Comparison of ENCODE assay signal across 27 cellular contexts in genomic region chr1:15076807-15077206, GRCh38.
A peak's percentile ranks its signal among the peaks of the same experiment; 100 is the strongest.
DNase-seq lines count a peak whose midpoint lies in the region; ATAC-seq, FAIRE-seq and TF ChIP-seq lines count a peak whose summit lies in the region.
"Had no signal": no experiment of that assay in that cellular context is flagged by ENCODE, and none has a peak within 500 bp of the region (broad histone marks: within the 10 kb centered on the region; RNA-seq: fewer than 3 reads in every experiment).

No MANE protein-coding gene starts in this region.

- H3K79me2 ChIP-seq in K562 (ENCODE audit: control insufficient read depth, insufficient read depth, low read length) (no peaks in the 10 kb centered on the region), H1 (ENCODE audit: control insufficient read depth in 1 of 2, insufficient read depth in 2 of 2, low read length in 2 of 2) (no peaks in the 10 kb centered on the region)

- no peak overlapping the region for H3K23ac ChIP-seq in H1 (ENCODE audit: insufficient read length)
- H3K23ac ChIP-seq in neuronal stem cell (ENCODE audit: low read depth, low read length, poor library complexity) = no peak overlapping the region

- no peak overlapping the region for H2BK5ac ChIP-seq in H1 (ENCODE audit: low read depth, low read length)
- no peak overlapping the region for H2BK5ac ChIP-seq in neuronal stem cell (ENCODE audit: low read length)

- H2BK120ac ChIP-seq in H1 (replicated peaks; ENCODE audit: low read depth, low read length) = no peak overlapping the region
- no peak overlapping the region for H2BK120ac ChIP-seq in neuronal stem cell (ENCODE audit: low read depth, low read length)

- H3K18ac ChIP-seq in H1 (ENCODE audit: extremely low read depth, low read length) = no peak overlapping the region
- H3K18ac ChIP-seq in neuronal stem cell (ENCODE audit: low read length) = no peak overlapping the region

- FAIRE-seq in K562 (lab: Jason Lieb, UNC) (no peak), H1 (lab: Jason Lieb, UNC) (no peak)
- FAIRE-seq: A204.1, GM12878, GM12892, GM18507, GM19239 had no signal

- no peak overlapping the region for H2AFZ ChIP-seq in K562 (ENCODE audit: low read depth, low read length)
- no peak overlapping the region for H2AFZ ChIP-seq in H1 (ENCODE audit: low read length)
- no peak overlapping the region for H2AFZ ChIP-seq in neuronal stem cell (ENCODE audit: low read length)

- no peak overlapping the region for H3K56ac ChIP-seq in H1 (replicated peaks; ENCODE audit: insufficient read length, low read depth, low read length)

- in situ Hi-C loops in K562 (cut with MboI) = no loop called here

- TF ChIP-seq POLR2A in K562 (conservative IDR thresholded peaks at IDR 0.05) (no peak), H1 (IDR thresholded peaks at IDR 0.05; ENCODE audit: control extremely low read depth in 1 of 2, low read depth in 2 of 2, low read length in 2 of 2) (no peak)

- no peak overlapping the region for H3K9ac ChIP-seq in K562 (ENCODE audit: insufficient read depth in 1 of 2, low read depth in 2 of 2, low read length in 2 of 2)
- H3K9ac ChIP-seq in H1 (replicated peaks in 1 of 4; ENCODE audit: extremely low read depth in 1 of 4, low read depth in 3 of 4, low read length in 3 of 4) = no peak overlapping the region
- H3K9ac ChIP-seq in neuronal stem cell (ENCODE audit: low read depth, low read length, poor library complexity) = peak overlapping the region; percentile 0
- H3K9ac ChIP-seq: BLaER1 had no signal

- H3K9me3 ChIP-seq in K562 (replicated peaks; ENCODE audit: control insufficient read depth, insufficient read depth, low read depth, low read length) (no peaks in the 10 kb centered on the region), H1 (ENCODE audit: insufficient read depth in 2 of 2, low read depth in 1 of 2, low read length in 1 of 2) (no peaks in the 10 kb centered on the region), neuronal stem cell (replicated peaks in 1 of 2; ENCODE audit: control insufficient read depth in 2 of 2, insufficient read depth in 1 of 2, low read depth in 1 of 2, low read length in 2 of 2) (no peaks in the 10 kb centered on the region)
- H3K9me3 ChIP-seq: BE2C, BLaER1 had no signal

- POLR2A ChIA-PET in K562 (lab: Yijun Ruan, JAX) = interaction anchor here (0.6 to 1.3 kb wide), 5 partner anchors 11 to 951 kb away, joined by 3 to 4 read pairs (median 4); no protein-coding TSS in a partner anchor
- POLR2A ChIA-PET in H1 (lab: Charles Lee; ENCODE audit: partially characterized antibody) = interaction anchor here (1.4 kb wide), 1 partner anchor 12 kb away, joined by 4 read pairs; no protein-coding TSS in a partner anchor

- H3K4ac ChIP-seq in H1 (replicated peaks; ENCODE audit: insufficient read length, low read depth, low read length) (no peak overlapping the region), neuronal stem cell (ENCODE audit: low read length) (no peak overlapping the region)

- no peaks in the 10 kb centered on the region for H3K36me3 ChIP-seq in K562 (ENCODE audit: control insufficient read depth, insufficient read depth, low read length)
- H3K36me3 ChIP-seq in H1 (ENCODE audit: control insufficient read depth in 2 of 4, insufficient read depth in 4 of 4, low read length in 3 of 4) = no peaks in the 10 kb centered on the region
- H3K36me3 ChIP-seq in neuronal stem cell (replicated peaks in 1 of 2; ENCODE audit: control insufficient read depth in 2 of 2, insufficient read depth in 2 of 2, low read length in 2 of 2) = peaks cover 0 to 8% of the 10 kb centered on the region in 2 donors
- H3K36me3 ChIP-seq: BE2C, BLaER1 had no signal

- no peak overlapping the region for H3K14ac ChIP-seq in H1 (ENCODE audit: insufficient read length)
- H3K14ac ChIP-seq in neuronal stem cell (ENCODE audit: low read length) = no peak overlapping the region

- peaks cover 15 to 66% of the 10 kb centered on the region in 2 experiments; a peak in 4 of 5 replicates for H3K27me3 ChIP-seq in K562 (ENCODE audit: control insufficient read depth in 2 of 2, insufficient read depth in 2 of 2, low read length in 2 of 2)
- no peaks in the 10 kb centered on the region for H3K27me3 ChIP-seq in H1 (replicated peaks in 1 of 4; ENCODE audit: control insufficient read depth in 3 of 4, extremely low read depth in 1 of 4, insufficient read depth in 3 of 4, low read length in 3 of 4)
- no peaks in the 10 kb centered on the region for H3K27me3 ChIP-seq in neuronal stem cell (ENCODE audit: control insufficient read depth in 3 of 3, insufficient read depth in 3 of 3, low read depth in 1 of 3, low read length in 3 of 3)
- H3K27me3 ChIP-seq: BE2C, BLaER1 had no signal

- no peak overlapping the region for H3K27ac ChIP-seq in K562 (ENCODE audit: extremely low read depth, low read depth, low read length)
- H3K27ac ChIP-seq in H1 (ENCODE audit: low read depth, low read length) = no peak overlapping the region
- no peak overlapping the region for H3K27ac ChIP-seq in neuronal stem cell (replicated peaks; ENCODE audit: low read length)
- H3K27ac ChIP-seq: BLaER1 had no signal

- no peaks in the 10 kb centered on the region for H3K9me1 ChIP-seq in K562 (ENCODE audit: control insufficient read depth, insufficient read depth, low read length)

- BruUV-seq in K562 (replicated peaks; lab: Mats Ljungman, UMichigan) = no TSS peak

- no peak overlapping the region; the same call in 1 of the 2 replicates for H4K8ac ChIP-seq in H1 (ENCODE audit: extremely low read depth, insufficient read depth, low read length)
- H4K8ac ChIP-seq in neuronal stem cell (ENCODE audit: low read depth, low read length) = no peak overlapping the region

- H3K4me1 ChIP-seq in K562 (replicated peaks in 1 of 2; ENCODE audit: control insufficient read depth in 2 of 2, insufficient read depth in 2 of 2, low read length in 2 of 2) (no peaks in the 10 kb centered on the region), H1 (replicated peaks in 1 of 4; ENCODE audit: control insufficient read depth in 3 of 4, insufficient read depth in 4 of 4, low read length in 3 of 4) (no peaks in the 10 kb centered on the region), neuronal stem cell (ENCODE audit: control insufficient read depth in 2 of 2, insufficient read depth in 1 of 2, low read depth in 1 of 2, low read length in 2 of 2) (no peaks in the 10 kb centered on the region)
- H3K4me1 ChIP-seq: BE2C, BLaER1 had no signal

- H4K20me1 ChIP-seq in K562 (replicated peaks; ENCODE audit: control insufficient read depth, insufficient read depth, low read length) = peaks cover 8% of the 10 kb centered on the region; the same call in 1 of the 2 replicates
- no peaks in the 10 kb centered on the region for H4K20me1 ChIP-seq in H1 (replicated peaks in 1 of 2; ENCODE audit: control insufficient read depth in 1 of 2, insufficient read depth in 2 of 2, low read length in 2 of 2)
- H4K20me1 ChIP-seq: BLaER1 had no signal

- no peak for TF ChIP-seq EP300 in K562 (IDR thresholded peaks at IDR 0.05; ENCODE audit: low read length)
- TF ChIP-seq EP300 in H1 (IDR thresholded peaks at IDR 0.05; ENCODE audit: borderline replicate concordance in 1 of 2, low read depth in 2 of 2, low read length in 2 of 2) = no peak

- CTCF ChIA-PET in K562 (lab: Yijun Ruan, JAX; ENCODE audit: low intra/inter-chr PET ratio) = no interaction called here
- CTCF ChIA-PET in H1 (lab: Charles Lee; ENCODE audit: partially characterized antibody) = interaction anchor here (1.5 to 4.4 kb wide), 5 partner anchors 9 to 49 kb away, joined by 4 to 43 read pairs (median 6); no protein-coding TSS in a partner anchor

- H2BK15ac ChIP-seq in H1 (ENCODE audit: low read length) (no peak overlapping the region), neuronal stem cell (ENCODE audit: low read length) (no peak overlapping the region)

- no peak for ATAC-seq in K562
- ATAC-seq in GM21367 (IDR thresholded peaks at IDR 0.05; ENCODE audit: unreplicated experiment) = no peak
- no peak for ATAC-seq in HG03196 (IDR thresholded peaks at IDR 0.05; ENCODE audit: unreplicated experiment)
- ATAC-seq in GM19463 (IDR thresholded peaks at IDR 0.05; ENCODE audit: unreplicated experiment) = no peak
- ATAC-seq: GM12878 had no signal

- TF ChIP-seq CTCF in K562 (IDR thresholded peaks at IDR 0.05 in 2 of 3, conservative IDR thresholded peaks at IDR 0.05 in 1 of 3; ENCODE audit: insufficient read depth in 2 of 3, low read depth in 1 of 3, low read length in 3 of 3) (no peak), H1 (IDR thresholded peaks at IDR 0.05; ENCODE audit: control extremely low read depth in 1 of 3, insufficient read depth in 1 of 3, low read depth in 1 of 3, low read length in 3 of 3) (no peak)

- no peak for TF ChIP-seq RAD21 in K562 (CRISPR knock-in tag; conservative IDR thresholded peaks at IDR 0.05 in 1 of 2, IDR thresholded peaks at IDR 0.05 in 1 of 2)
- TF ChIP-seq RAD21 in H1 (IDR thresholded peaks at IDR 0.05 in 1 of 2, conservative IDR thresholded peaks at IDR 0.05 in 1 of 2; ENCODE audit: low read depth in 2 of 2, low read length in 2 of 2) = no peak

- H3K4me2 ChIP-seq in K562 (ENCODE audit: insufficient read depth, low read length) (no peak overlapping the region), H1 (ENCODE audit: insufficient read depth in 1 of 2, low read depth in 2 of 2, low read length in 2 of 2) (no peak overlapping the region), neuronal stem cell (ENCODE audit: insufficient read depth, low read length, poor library complexity, severe bottlenecking) (no peak overlapping the region)

- no peak overlapping the region for H4K5ac ChIP-seq in H1 (ENCODE audit: insufficient read length, low read depth, low read length)

- H3K23me2 ChIP-seq in H1 (ENCODE audit: low read depth, low read length) = no peaks in the 10 kb centered on the region; the same call in 1 of the 2 replicates

- H2BK12ac ChIP-seq in H1 (ENCODE audit: low read depth, low read length) (no peak overlapping the region), neuronal stem cell (ENCODE audit: low read length) (no peak overlapping the region)

- H2AK5ac ChIP-seq in H1 (ENCODE audit: low read depth, low read length) (no peak overlapping the region), neuronal stem cell (ENCODE audit: low read depth, low read length) (no peak overlapping the region)

- intact Hi-C loops in K562 (cut with micrococcal nuclease) = no loop called here

- DNase-seq in K562 (ENCODE audit: extremely low read depth in 1 of 4, low spot score in 3 of 4) (no peak), H1 (ENCODE audit: low read depth in 1 of 2, low spot score in 2 of 2) (no peak), neuronal stem cell (ENCODE audit: low spot score) (no peak)
- DNase-seq: 8988T; ACHN; BE2C; C1 segment of cervical spinal cord; CD4-positive, alpha-beta memory T cell; CD4-positive, CD25-positive, alpha-beta regulatory T cell; CD8-positive, alpha-beta memory T cell; COR-L47; DMS 273 treated with DMSO at 0.1 percent for 48 hours; DMS153; DMS53; DMS79; DND-41; EL; GDM1 had no signal

- 0 out of 2 replicates have a peak, but pooled peaks cover 2% of the 10 kb centered on the region for H3K79me1 ChIP-seq in H1 (ENCODE audit: low read depth, low read length)
- no peaks in the 10 kb centered on the region for H3K79me1 ChIP-seq in neuronal stem cell (ENCODE audit: low read depth, low read length)

- H3K4me3 ChIP-seq in K562 (no peak overlapping the region), H1 (ENCODE audit: extremely low read depth in 1 of 4, insufficient read depth in 2 of 4, low read depth in 3 of 4, low read length in 4 of 4) (no peak overlapping the region), neuronal stem cell (ENCODE audit: low read length in 2 of 2) (no peak overlapping the region)
- H3K4me3 ChIP-seq: BLaER1, GM12878 had no signal

- H2BK20ac ChIP-seq in H1 (ENCODE audit: low read length) = no peak overlapping the region

- peak overlapping the region; percentile 22 for H4K91ac ChIP-seq in H1 (replicated peaks; ENCODE audit: insufficient read length, low read length)
- no peak overlapping the region for H4K91ac ChIP-seq in neuronal stem cell (ENCODE audit: low read depth, low read length, poor library complexity)

- 34% methylated on average over 9 of the region's 9 CpGs for WGBS in K562 (ENCODE audit: insufficient coverage, low coverage, missing lambda C conversion rate)
- WGBS in H1 (ENCODE audit: extremely low coverage in 1 of 2, insufficient coverage in 1 of 2, insufficient read length in 1 of 2, insufficient replicate concordance in 2 of 2, low coverage in 1 of 2, low lambda C conversion rate in 2 of 2, missing lambda C conversion rate in 1 of 2), 2 experiments = 94% methylated on average over 9 of the region's 9 CpGs; no CpG with 5 or more reads in 1 of the 2 experiments
- no CpG with 5 or more reads among the region's 9 CpGs for WGBS in neuronal stem cell (ENCODE audit: extremely low coverage in 2 of 2, insufficient read length in 2 of 2, insufficient replicate concordance in 1 of 2), 2 donors

Comparison
In these comparisons a context has a peak if more than half of its experiments do, and no peak if none do; other contexts are left out.
1. Of the 49 proteins assayed by ChIP-seq in both K562 and H1: peak only in K562: MAX and USF2; only in H1: none; in both: none; in neither: 46; mixed calls (peak in some experiments, not most) for 1.